22 cellular contexts compared by ENCODE assay signal in genomic region chr11:1867381-1867780, GRCh38. TPM values are rescaled to one million over a fixed set of nuclear protein-coding genes. Genes with fewer than 3 reads are reported as not detected.
"Had no signal": no experiment of that assay in that cellular context is flagged by ENCODE, and none has a peak within 500 bp of the region (broad histone marks: within the 10 kb centered on the region; RNA-seq: fewer than 3 reads in every experiment).

No MANE protein-coding gene starts in this region.

- H3K4me3 Mint-ChIP-seq: endodermal cell; neural crest cell; stimulated activated naive CD8-positive, alpha-beta T cell treated with anti-CD3 and anti-CD28 coated beads, Interleukin-15, amount 100 ng/mL, for 72 hours had no signal

- DNase-seq: activated CD4-positive, CD25-positive, alpha-beta regulatory T cell treated with anti-CD3 and anti-CD28 coated beads, Interleukin-2, amount 50 U/mL, for 72 hours; activated naive CD4-positive, alpha-beta T cell; aorta; dermis blood vessel endothelial cell; endodermal cell; hippocampal formation; ovary; retina; SK-N-SH; stimulated activated naive CD8-positive, alpha-beta T cell treated with anti-CD3 and anti-CD28 coated beads, Interleukin-15, amount 100 ng/mL, for 72 hours; T-cell; T1000; testis; upper lobe of right lung had no signal

- H3K36me3 ChIP-seq: ovary, upper lobe of right lung had no signal

- H3K4me1 Mint-ChIP-seq: endodermal cell had no signal

- H3K27ac Mint-ChIP-seq: endodermal cell; stimulated activated naive CD8-positive, alpha-beta T cell treated with anti-CD3 and anti-CD28 coated beads, Interleukin-15, amount 100 ng/mL, for 72 hours had no signal

- H3K27me3 ChIP-seq: ovary, testis had no signal

- H3K27ac ChIP-seq: ovary, upper lobe of right lung had no signal

- ATAC-seq: stimulated activated naive CD8-positive, alpha-beta T cell treated with anti-CD3 and anti-CD28 coated beads, Interleukin-15, amount 100 ng/mL, for 72 hours; T-cell; upper lobe of right lung had no signal

- H3K9me3 ChIP-seq: ovary, SK-N-SH, testis, upper lobe of right lung had no signal

- H3K27me3 Mint-ChIP-seq: stimulated activated naive CD8-positive, alpha-beta T cell treated with anti-CD3 and anti-CD28 coated beads, Interleukin-15, amount 100 ng/mL, for 72 hours; T-cell had no signal

- H3K4me3 ChIP-seq: ovary, smooth muscle cell, testis, upper lobe of right lung had no signal

- H3K9me3 Mint-ChIP-seq: endodermal cell; neural crest cell; stimulated activated naive CD8-positive, alpha-beta T cell treated with anti-CD3 and anti-CD28 coated beads, Interleukin-15, amount 100 ng/mL, for 72 hours; T-cell had no signal

RNA-seq across cellular contexts. Expression of gene LSP1, which starts 14.5 kb away (rescaled TPM):
- total RNA-seq: dermis blood vessel endothelial cell, endodermal cell, epithelial cell of proximal tubule, neural crest cell had no signal

RNA-seq across cellular contexts. Expression of gene PRR33, which starts 24.3 kb away (rescaled TPM):
- total RNA-seq: aorta, chondrocyte, dermis blood vessel endothelial cell, endodermal cell, epithelial cell of proximal tubule, lower leg skin, mesenteric fat pad, neural crest cell, ovary, smooth muscle cell, upper lobe of right lung had no signal
- polyA plus RNA-seq: aorta, keratinocyte, SK-N-SH, smooth muscle cell had no signal

RNA-seq across cellular contexts. Expression of gene TNNI2, which starts 28.6 kb away (rescaled TPM):
- total RNA-seq: dermis blood vessel endothelial cell, endodermal cell, epithelial cell of proximal tubule, neural crest cell, testis had no signal
- polyA plus RNA-seq: SK-N-SH had no signal

RNA-seq across cellular contexts. Expression of gene SYT8, which starts 32.6 kb away (rescaled TPM):
- total RNA-seq: activated CD8-positive, alpha-beta memory T cell treated with anti-CD3 and anti-CD28 coated beads for 36 hours; dermis blood vessel endothelial cell; endodermal cell; mesenteric fat pad; neural crest cell; T-cell had no signal
- polyA plus RNA-seq: ovary, SK-N-SH had no signal

RNA-seq across cellular contexts. Expression of gene TNNT3, which starts 52.1 kb away (rescaled TPM):
- total RNA-seq: dermis blood vessel endothelial cell, endodermal cell, epithelial cell of proximal tubule, neural crest cell had no signal
- polyA plus RNA-seq: SK-N-SH had no signal
